ENCODE assay signal across 20 cellular contexts in genomic region chr3:195579281-195579680, GRCh38. TPM values are rescaled to one million over a fixed set of nuclear protein-coding genes. Genes with fewer than 3 reads are reported as not detected.
"Had no signal": no experiment of that assay in that cellular context is flagged by ENCODE, and none has a peak within 500 bp of the region (broad histone marks: within the 10 kb centered on the region; RNA-seq: fewer than 3 reads in every experiment).

No MANE protein-coding gene starts in this region.

- H2AFZ ChIP-seq: neural progenitor cell had no signal

- ATAC-seq: left lung had no signal

- H3K4me3 Mint-ChIP-seq: dendritic cell treated with granulocyte-macrophage colony-stimulating factor and Interleukin-4, amounts not matched to agents 40 ng/mL and 50 ng/mL, for 4 days; immature natural killer cell; natural killer cell treated with Interleukin-12 subunit alpha and Interleukin-12 subunit beta and Interleukin-15 and Interleukin-18, amount 100 ng/mL, for 72 hours; neural progenitor cell had no signal

- H3K4me3 ChIP-seq: esophagus squamous epithelium, left lung, lung, neural progenitor cell, ovary, right atrium auricular region, sigmoid colon, skin epidermis, testis, transverse colon had no signal

- H3K27me3 ChIP-seq: esophagus squamous epithelium, left lung, neural progenitor cell, ovary, right atrium auricular region, sigmoid colon, testis, transverse colon had no signal

- H3K36me3 Mint-ChIP-seq: immature natural killer cell; natural killer cell treated with Interleukin-12 subunit alpha and Interleukin-12 subunit beta and Interleukin-15 and Interleukin-18, amount 100 ng/mL, for 72 hours; neural progenitor cell had no signal

- H3K4me1 Mint-ChIP-seq: immature natural killer cell had no signal

- H3K9me3 ChIP-seq: esophagus squamous epithelium, left lung, ovary, right atrium auricular region, sigmoid colon, testis, transverse colon had no signal

- H3K36me3 ChIP-seq: left lung, neural progenitor cell, ovary, right atrium auricular region, sigmoid colon, transverse colon had no signal

- H3K27ac ChIP-seq: esophagus squamous epithelium, left lung, neural progenitor cell, ovary, right atrium auricular region, sigmoid colon, skin epidermis, testis, transverse colon had no signal

- H3K4me1 ChIP-seq: left lung, neural progenitor cell, sigmoid colon had no signal

- H3K4me2 ChIP-seq: neural progenitor cell had no signal

- H3K9me3 Mint-ChIP-seq: dendritic cell treated with granulocyte-macrophage colony-stimulating factor and Interleukin-4, amounts not matched to agents 40 ng/mL and 50 ng/mL, for 4 days; immature natural killer cell; natural killer cell treated with Interleukin-12 subunit alpha and Interleukin-12 subunit beta and Interleukin-15 and Interleukin-18, amount 100 ng/mL, for 72 hours; neural progenitor cell had no signal

- DNase-seq: esophagus squamous epithelium; foreskin fibroblast; immature natural killer cell; left lung; mesenchymal stem cell; midbrain; nucleus accumbens; ovary; sigmoid colon; stimulated activated naive CD4-positive, alpha-beta T cell treated with Interleukin-2 at 50 U/mL for 16 hours; testis; transverse colon had no signal

- H3K27ac Mint-ChIP-seq: dendritic cell treated with granulocyte-macrophage colony-stimulating factor and Interleukin-4, amounts not matched to agents 40 ng/mL and 50 ng/mL, for 4 days; immature natural killer cell; natural killer cell treated with Interleukin-12 subunit alpha and Interleukin-12 subunit beta and Interleukin-15 and Interleukin-18, amount 100 ng/mL, for 72 hours; neural progenitor cell had no signal

RNA-seq across cellular contexts. Expression of gene APOD, which starts 4.5 kb away (rescaled TPM):
- total RNA-seq: epithelial cell of proximal tubule; natural killer cell treated with Interleukin-12 subunit alpha and Interleukin-12 subunit beta and Interleukin-15 and Interleukin-18, amount 100 ng/mL, for 72 hours had no signal
- polyA plus RNA-seq: immature natural killer cell, keratinocyte had no signal
